Comparison of ENCODE assay signal across 9 cellular contexts in the genomic region with DNA sequence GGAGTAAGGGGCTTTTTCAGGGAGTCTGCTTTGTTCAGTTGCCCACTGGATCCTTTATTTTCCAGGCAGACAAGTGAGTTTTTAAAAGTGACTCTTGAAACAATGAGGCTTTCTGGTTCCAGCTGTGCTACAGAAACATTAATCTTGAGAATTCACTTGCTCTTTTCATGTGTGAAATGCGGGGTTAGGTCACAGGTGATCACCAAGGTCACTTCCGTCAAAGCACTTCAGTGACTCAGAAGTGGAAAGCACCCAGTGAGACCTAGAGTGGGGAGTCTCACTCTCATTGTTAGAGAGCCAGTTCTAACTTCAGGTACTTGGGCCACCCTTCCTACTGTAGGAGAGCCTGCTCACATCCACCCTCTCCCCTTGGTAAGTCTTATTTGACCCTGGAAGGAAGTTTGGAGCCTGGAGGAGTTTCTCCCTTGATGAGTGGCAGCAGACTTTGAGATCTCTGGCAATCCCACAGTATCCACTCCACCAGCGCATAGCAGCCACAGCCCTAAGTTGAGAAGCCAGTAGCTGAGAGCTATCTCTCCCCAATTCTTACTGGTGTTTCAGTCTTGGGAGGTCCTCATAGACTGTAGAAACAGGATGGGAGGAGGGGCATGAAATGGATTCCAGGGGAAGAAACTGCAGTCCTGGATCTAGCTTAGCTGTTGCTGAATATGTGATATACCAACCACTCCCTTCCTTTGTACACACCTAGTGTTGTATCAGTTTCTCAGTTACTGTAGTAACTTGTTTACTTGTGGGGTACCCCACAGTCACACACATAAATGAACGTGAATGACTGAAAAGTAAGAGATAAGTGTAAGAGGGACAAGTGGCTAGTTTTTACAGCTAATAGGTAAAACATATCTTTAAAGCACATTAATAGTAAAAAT. TPM values are rescaled to one million over a fixed set of nuclear protein-coding genes. Genes with fewer than 3 reads are reported as not detected.
A peak's percentile ranks its signal among the peaks of the same experiment; 100 is the strongest.
DNase-seq lines count a peak whose midpoint lies in the region; ATAC-seq lines count a peak whose summit lies in the region.
"Had no signal": no experiment of that assay in that cellular context is flagged by ENCODE, and none has a peak within 500 bp of the region (broad histone marks: within the 10 kb centered on the region; RNA-seq: fewer than 3 reads in every experiment).

No MANE protein-coding gene starts in this region.

- in situ Hi-C loops in GM23248 (cut with MboI) = no loop called here

- no peak overlapping the region for H3K27ac Mint-ChIP-seq in activated T-helper 2 cell treated with anti-CD3 and anti-CD28 coated beads, Interferon-gamma antibody, Interleukin-2, Interleukin-4, amounts not matched to agents 10 μg/mL and 5 μg/mL and 100 μg/mL, durations not matched to agents 14 hours and 24 hours and 36 hours

- no peaks in the 10 kb centered on the region for H3K9me3 Mint-ChIP-seq in activated T-helper 2 cell treated with anti-CD3 and anti-CD28 coated beads, Interferon-gamma antibody, Interleukin-2, Interleukin-4, amounts not matched to agents 10 μg/mL and 5 μg/mL and 100 μg/mL, durations not matched to agents 14 hours and 24 hours and 36 hours

- H3K4me3 ChIP-seq in GM23248 = no peak overlapping the region

- 75 to 76% methylated on average over 4 of the region's 4 CpGs for WGBS in GM23248 (ENCODE audit: low coverage in 1 of 2, low lambda C conversion rate in 2 of 2, missing lambda C conversion rate in 2 of 2), 2 experiments

- intact Hi-C loops in activated T-helper 2 cell treated with anti-CD3 and anti-CD28 coated beads, Interferon-gamma antibody, Interleukin-2, Interleukin-4, amounts not matched to agents 10 μg/mL and 5 μg/mL and 100 μg/mL, durations not matched to agents 14 hours and 24 hours and 36 hours (cut with micrococcal nuclease) = loop anchor here (1.0 to 10.0 kb wide), 3 partner anchors 28 to 1149 kb away; a partner anchor contains a TSS

- peak; percentile 72 for DNase-seq in activated effector memory CD4-positive, alpha-beta T cell treated with anti-CD3 and anti-CD28 coated beads, Interleukin-2, amount 50 U/mL, for 16 hours
- no peak for DNase-seq in activated effector memory CD4-positive, alpha-beta T cell treated with Interleukin-2 at 50 U/mL for 16 hours
- DNase-seq in activated T-helper 2 cell treated with anti-CD3 and anti-CD28 coated beads, Interferon-gamma antibody, Interleukin-2, Interleukin-4, amounts not matched to agents 10 μg/mL and 5 μg/mL and 100 μg/mL, durations not matched to agents 14 hours and 24 hours and 36 hours (ENCODE audit: low spot score) = peak; percentile 42
- peak; percentile 13 for DNase-seq in stimulated activated CD4-positive, alpha-beta T cell treated with anti-CD3 and anti-CD28 coated beads, Interleukin-4, amount 100 ng/mL, for 1 hour
- DNase-seq in GM23248 (no peak), AG08396 (ENCODE audit: low spot score) (no peak), OCI-M1 (lab: John Stamatoyannopoulos, UW) (no peak)

- peak; percentile 97 for ATAC-seq in HG03175 (IDR thresholded peaks at IDR 0.05; ENCODE audit: unreplicated experiment)

- no peaks in the 10 kb centered on the region for H3K79me2 ChIP-seq in GM23248 (ENCODE audit: insufficient read depth)

- peaks cover 32% of the 10 kb centered on the region for H3K4me1 Mint-ChIP-seq in activated T-helper 2 cell treated with anti-CD3 and anti-CD28 coated beads, Interferon-gamma antibody, Interleukin-2, Interleukin-4, amounts not matched to agents 10 μg/mL and 5 μg/mL and 100 μg/mL, durations not matched to agents 14 hours and 24 hours and 36 hours (ENCODE audit: low read depth)

- no peaks in the 10 kb centered on the region for H3K9me3 ChIP-seq in GM23248 (ENCODE audit: low read depth)

- H3K4me1 ChIP-seq in GM23248 (ENCODE audit: insufficient read depth) = no peaks in the 10 kb centered on the region

- no peaks in the 10 kb centered on the region for H3K36me3 ChIP-seq in GM23248 (ENCODE audit: low read depth)

- peaks cover 75% of the 10 kb centered on the region for H3K27me3 Mint-ChIP-seq in activated T-helper 2 cell treated with anti-CD3 and anti-CD28 coated beads, Interferon-gamma antibody, Interleukin-2, Interleukin-4, amounts not matched to agents 10 μg/mL and 5 μg/mL and 100 μg/mL, durations not matched to agents 14 hours and 24 hours and 36 hours (ENCODE audit: low read depth)

- no peak overlapping the region for H3K27ac ChIP-seq in GM23248

- H3K36me3 Mint-ChIP-seq in activated T-helper 2 cell treated with anti-CD3 and anti-CD28 coated beads, Interferon-gamma antibody, Interleukin-2, Interleukin-4, amounts not matched to agents 10 μg/mL and 5 μg/mL and 100 μg/mL, durations not matched to agents 14 hours and 24 hours and 36 hours (ENCODE audit: low read depth) = peaks cover 7% of the 10 kb centered on the region

- no peak overlapping the region for H2AFZ ChIP-seq in GM23248

- H3K4me3 Mint-ChIP-seq in activated T-helper 2 cell treated with anti-CD3 and anti-CD28 coated beads, Interferon-gamma antibody, Interleukin-2, Interleukin-4, amounts not matched to agents 10 μg/mL and 5 μg/mL and 100 μg/mL, durations not matched to agents 14 hours and 24 hours and 36 hours (ENCODE audit: low read depth) = no peak overlapping the region

- H3K9me2 ChIP-seq in GM23248 (ENCODE audit: insufficient read depth) = no peaks in the 10 kb centered on the region

- peaks cover 11% of the 10 kb centered on the region; the same call in 1 of the 2 replicates for H3F3A ChIP-seq in GM23248 (ENCODE audit: insufficient read depth)

- H3K9ac ChIP-seq in GM23248 = no peak overlapping the region

- no peaks in the 10 kb centered on the region for H3K27me3 ChIP-seq in GM23248 (replicated peaks; ENCODE audit: insufficient read depth)

- no peaks in the 10 kb centered on the region for H4K20me1 ChIP-seq in GM23248 (ENCODE audit: insufficient read depth)

- no peak overlapping the region for H3K4me2 ChIP-seq in GM23248 (ENCODE audit: unreplicated experiment)

RNA-seq across cellular contexts. Expression of a gene that starts 3.1 kb away (rescaled TPM):
- 0.07 and 0.09 TPM in 2 replicates for total RNA-seq in activated T-helper 2 cell treated with anti-CD3 and anti-CD28 coated beads, Interferon-gamma antibody, Interleukin-2, Interleukin-4, amounts not matched to agents 10 μg/mL and 5 μg/mL and 100 μg/mL, durations not matched to agents 14 hours and 24 hours and 36 hours
- 1.5 and 1.6 TPM in 2 replicates for total RNA-seq in GM23248 (2014; rRNA removed; shearing (Covaris generic))
- polyA plus RNA-seq in GM23248 (2016; fragmentation: Nextera tagmentation; extraction: Ambion mirVana) = 1.6 and 1.8 TPM in 2 replicates
- total RNA-seq: T-helper 1 cell treated with Interleukin-12 subunit alpha and Interleukin-12 subunit beta and Interleukin-4 antibody, amounts not matched to agents 30 ng/mL and 1 ng/mL, for 36 hours had no signal

RNA-seq across cellular contexts. Expression of a gene that starts 27.4 kb away (rescaled TPM):
- 10.2 and 10.3 TPM in 2 replicates for total RNA-seq in activated T-helper 2 cell treated with anti-CD3 and anti-CD28 coated beads, Interferon-gamma antibody, Interleukin-2, Interleukin-4, amounts not matched to agents 10 μg/mL and 5 μg/mL and 100 μg/mL, durations not matched to agents 14 hours and 24 hours and 36 hours
- total RNA-seq in GM23248 (2014; rRNA removed; shearing (Covaris generic)) = 9.0 and 13.2 TPM in 2 replicates
- polyA plus RNA-seq in GM23248 (2016; fragmentation: Nextera tagmentation; extraction: Ambion mirVana) = 13.8 and 14.0 TPM in 2 replicates

Comparison
In these comparisons a context has a peak if more than half of its experiments do, and no peak if none do; other contexts are left out.
1. DNase-seq: peak in activated effector memory CD4-positive, alpha-beta T cell treated with anti-CD3 and anti-CD28 coated beads, Interleukin-2, amount 50 U/mL, for 16 hours (single experiment), activated T-helper 2 cell treated with anti-CD3 and anti-CD28 coated beads, Interferon-gamma antibody, Interleukin-2, Interleukin-4, amounts not matched to agents 10 μg/mL and 5 μg/mL and 100 μg/mL, durations not matched to agents 14 hours and 24 hours and 36 hours (single experiment) and stimulated activated CD4-positive, alpha-beta T cell treated with anti-CD3 and anti-CD28 coated beads, Interleukin-4, amount 100 ng/mL, for 1 hour (single experiment); none in activated effector memory CD4-positive, alpha-beta T cell treated with Interleukin-2 at 50 U/mL for 16 hours (single experiment), GM23248 (single experiment), AG08396 (single experiment) and OCI-M1 (single experiment).